In the genomic region with DNA sequence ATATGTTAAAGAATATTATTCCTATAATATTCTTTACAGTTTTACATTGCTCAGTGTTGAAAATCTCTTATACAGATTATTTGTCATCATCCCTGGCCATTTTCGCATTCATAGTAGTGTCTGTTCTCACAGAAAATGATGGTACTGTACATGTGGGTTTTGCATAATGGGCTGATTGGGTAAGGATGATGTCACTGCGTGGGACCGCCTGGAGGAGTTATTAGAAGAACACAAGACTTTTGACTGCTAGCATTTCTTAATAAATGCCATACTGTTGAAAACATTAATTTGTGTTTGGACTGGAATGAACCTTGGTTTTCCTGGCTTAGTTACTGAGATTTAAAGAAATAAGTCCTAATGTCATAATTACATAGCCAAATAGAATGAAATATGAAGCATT, we compare ENCODE assay signal across 15 cellular contexts. TPM values are rescaled to one million over a fixed set of nuclear protein-coding genes. Genes with fewer than 3 reads are reported as not detected.
DNase-seq lines count a peak whose midpoint lies in the region; ATAC-seq, FAIRE-seq and TF ChIP-seq lines count a peak whose summit lies in the region.
"Had no signal": no experiment of that assay in that cellular context is flagged by ENCODE, and none has a peak within 500 bp of the region (broad histone marks: within the 10 kb centered on the region; RNA-seq: fewer than 3 reads in every experiment).

No MANE protein-coding gene starts in this region.

- in situ Hi-C loops in GM12878 (cut with MboI), result no loop called here

- H3K79me2 ChIP-seq in GM12878 (ENCODE audit: control insufficient read depth, insufficient read depth, low read length), result peaks cover 63% of the 10 kb centered on the region

- TF ChIP-seq CTCF in GM12878 (IDR thresholded peaks at IDR 0.05 in 2 of 3, conservative IDR thresholded peaks at IDR 0.05 in 1 of 3; ENCODE audit: control insufficient read depth in 2 of 3, extremely low read depth in 1 of 3, insufficient read depth in 1 of 3, low read depth in 3 of 3, low read length in 3 of 3) (no peak), heart right ventricle (IDR thresholded peaks at IDR 0.05) (no peak)

- H3K4me3 ChIP-seq in GM12878, result no peak overlapping the region
- H3K4me3 ChIP-seq in heart right ventricle, result no peak overlapping the region
- H3K4me3 ChIP-seq: HAP-1, lung had no signal

- H4K20me1 ChIP-seq in GM12878 (ENCODE audit: control insufficient read depth, insufficient read depth), result no peaks in the 10 kb centered on the region

- H3K4me1 ChIP-seq in GM12878 (ENCODE audit: control insufficient read depth, insufficient read depth, low read length) (peaks cover 10% of the 10 kb centered on the region; the same call in 1 of the 2 replicates), heart right ventricle (peaks cover 3 to 42% (median 33%) of the 10 kb centered on the region in 9 donors)

- H3K4me2 ChIP-seq in GM12878 (ENCODE audit: control insufficient read depth, insufficient read depth), result no peak overlapping the region

- no peak for TF ChIP-seq POLR2A in GM12878 (IDR thresholded peaks at IDR 0.05; ENCODE audit: low read depth, low read length)

- CTCF ChIA-PET in GM12878 (lab: Yijun Ruan, JAX), result interaction anchor here (2.7 kb wide), 1 partner anchor 10 kb away, joined by 5 read pairs; no protein-coding TSS in a partner anchor

- WGBS in GM12878 (ENCODE audit: insufficient coverage, insufficient replicate concordance, low lambda C conversion rate, missing lambda C conversion rate), result 98% methylated on average over 3 of the region's 3 CpGs
- WGBS in heart right ventricle, 2 donors, result 76 to 77% methylated on average over 3 of the region's 3 CpGs

- no peak overlapping the region for H3K27ac ChIP-seq in GM12878 (ENCODE audit: control insufficient read depth, insufficient read depth)
- peak overlapping the region in 4 of 10 donors; percentile 13 to 49 (median 23) for H3K27ac ChIP-seq in heart right ventricle

- DNase-seq in GM04504 (ENCODE audit: low read depth) (peak; percentile 90), GM12878 (ENCODE audit: low read depth, low spot score) (no peak), heart right ventricle (peak in 1 of 2 donors; percentile 54), stromal cell of bone marrow (ENCODE audit: low read depth) (peak; percentile 85), iPS-NIHi11 (ENCODE audit: low spot score) (no peak), posterior vena cava (ENCODE audit: low spot score) (no peak), frontal cortex (ENCODE audit: low spot score in 2 of 2) (no peak), NCI-H1417 (lab: John Stamatoyannopoulos, UW) (no peak)
- DNase-seq: activated naive CD8-positive, alpha-beta T cell treated with anti-CD3 and anti-CD28 coated beads, Interleukin-2, amount 10 ng/mL, durations not matched to agents 7 days and 5 days; DMS79; NCI-H2029 treated with DMSO at 0.1 percent for 48 hours; small intestine had no signal

- SMC1A ChIA-PET in GM12878 (lab: Charles Lee; ENCODE audit: uncharacterized antibody, unreplicated experiment), result interaction anchor here (0.9 to 1.3 kb wide), 2 partner anchors 9 to 10 kb away, joined by 3 to 5 read pairs; no protein-coding TSS in a partner anchor

- FAIRE-seq in GM12878 (lab: Jason Lieb, UNC) (no peak), frontal cortex (lab: Jason Lieb, UNC) (no peak)

- TF ChIP-seq RAD21 in GM12878 (IDR thresholded peaks at IDR 0.05; ENCODE audit: insufficient read depth, low read depth, low read length), result no peak

- H3K36me3 ChIP-seq in GM12878 (ENCODE audit: control insufficient read depth in 2 of 2, insufficient read depth in 2 of 2, low read length in 1 of 2), result no peaks in the 10 kb centered on the region; a peak in 2 of 4 replicates
- peaks cover 0 to 3% (median 0%) of the 10 kb centered on the region in 9 donors for H3K36me3 ChIP-seq in heart right ventricle
- H3K36me3 ChIP-seq: HAP-1 had no signal

- no peak overlapping the region for H3K9ac ChIP-seq in GM12878 (ENCODE audit: control insufficient read depth, insufficient read depth, low read length)

- no peak overlapping the region for H2AFZ ChIP-seq in GM12878 (ENCODE audit: control insufficient read depth, low read depth, low read length)

- BruUV-seq in GM12878 (replicated peaks; lab: Mats Ljungman, UMichigan), result no TSS peak

- ATAC-seq in GM12878, result no peak
- ATAC-seq in heart right ventricle, result peak in 7 of 8 donors; percentile 44 to 85 (median 67)
- ATAC-seq: WTC11 had no signal

- no peak for TF ChIP-seq EP300 in GM12878 (IDR thresholded peaks at IDR 0.05; ENCODE audit: borderline replicate concordance in 1 of 2, control insufficient read depth in 1 of 2, low read depth in 2 of 2, low read length in 2 of 2)

- RAD21 ChIA-PET in GM12878 (lab: Charles Lee; ENCODE audit: unreplicated experiment), result no interaction called here

- H3K9me3 ChIP-seq in GM12878 (replicated peaks; ENCODE audit: control insufficient read depth, insufficient read depth, low read length), result no peaks in the 10 kb centered on the region; the same call in 2 of the 3 replicates
- no peaks in the 10 kb centered on the region for H3K9me3 ChIP-seq in heart right ventricle
- H3K9me3 ChIP-seq: HAP-1 had no signal

- intact Hi-C loops in GM12878 (cut with micrococcal nuclease; ENCODE audit: unreplicated experiment) (no loop called here), heart right ventricle (cut with DNase I) (no loop called here), posterior vena cava (cut with DNase I) (no loop called here)

- H3K27me3 ChIP-seq in GM12878 (replicated peaks in 1 of 2; ENCODE audit: control insufficient read depth in 2 of 2, insufficient read depth in 2 of 2, low read length in 1 of 2), result no peaks in the 10 kb centered on the region
- no peaks in the 10 kb centered on the region for H3K27me3 ChIP-seq in heart right ventricle

- POLR2A ChIA-PET in GM12878 (lab: Charles Lee), result interaction anchor here (2.3 kb wide), 1 partner anchor 8 kb away, joined by 7 read pairs; no protein-coding TSS in a partner anchor

TF ChIP-seq in GM12878, 131 proteins besides CTCF, POLR2A, EP300 and RAD21 (continues in another document):
- TF ChIP-seq MYC (IDR thresholded peaks at IDR 0.05; ENCODE audit: insufficient read depth, insufficient read length, insufficient replicate concordance, low read length, severe bottlenecking) (no peak), CREB1 (IDR thresholded peaks at IDR 0.05; ENCODE audit: low read depth) (0 out of 2 replicates have a peak, but pooled peaks have one; percentile 17), CBX5 (IDR thresholded peaks at IDR 0.05; ENCODE audit: low read depth) (no peak), HDAC2 (IDR thresholded peaks at IDR 0.05) (no peak)
- TF ChIP-seq, protein P1, sequence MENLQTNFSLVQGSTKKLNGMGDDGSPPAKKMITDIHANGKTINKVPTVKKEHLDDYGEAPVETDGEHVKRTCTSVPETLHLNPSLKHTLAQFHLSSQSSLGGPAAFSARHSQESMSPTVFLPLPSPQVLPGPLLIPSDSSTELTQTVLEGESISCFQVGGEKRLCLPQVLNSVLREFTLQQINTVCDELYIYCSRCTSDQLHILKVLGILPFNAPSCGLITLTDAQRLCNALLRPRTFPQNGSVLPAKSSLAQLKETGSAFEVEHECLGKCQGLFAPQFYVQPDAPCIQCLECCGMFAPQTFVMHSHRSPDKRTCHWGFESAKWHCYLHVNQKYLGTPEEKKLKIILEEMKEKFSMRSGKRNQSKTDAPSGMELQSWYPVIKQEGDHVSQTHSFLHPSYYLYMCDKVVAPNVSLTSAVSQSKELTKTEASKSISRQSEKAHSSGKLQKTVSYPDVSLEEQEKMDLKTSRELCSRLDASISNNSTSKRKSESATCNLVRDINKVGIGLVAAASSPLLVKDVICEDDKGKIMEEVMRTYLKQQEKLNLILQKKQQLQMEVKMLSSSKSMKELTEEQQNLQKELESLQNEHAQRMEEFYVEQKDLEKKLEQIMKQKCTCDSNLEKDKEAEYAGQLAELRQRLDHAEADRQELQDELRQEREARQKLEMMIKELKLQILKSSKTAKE (IDR thresholded peaks at IDR 0.05; ENCODE audit: low read depth, poor library complexity, severe bottlenecking), result no peak
- TF ChIP-seq, protein P2, sequence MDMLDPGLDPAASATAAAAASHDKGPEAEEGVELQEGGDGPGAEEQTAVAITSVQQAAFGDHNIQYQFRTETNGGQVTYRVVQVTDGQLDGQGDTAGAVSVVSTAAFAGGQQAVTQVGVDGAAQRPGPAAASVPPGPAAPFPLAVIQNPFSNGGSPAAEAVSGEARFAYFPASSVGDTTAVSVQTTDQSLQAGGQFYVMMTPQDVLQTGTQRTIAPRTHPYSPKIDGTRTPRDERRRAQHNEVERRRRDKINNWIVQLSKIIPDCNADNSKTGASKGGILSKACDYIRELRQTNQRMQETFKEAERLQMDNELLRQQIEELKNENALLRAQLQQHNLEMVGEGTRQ (IDR thresholded peaks at IDR 0.05; ENCODE audit: borderline replicate concordance, low read depth, low read length), result no peak

RNA-seq across cellular contexts. Expression of gene LRCH3, which starts 20.3 kb away (rescaled TPM):
- total RNA-seq in GM12878 (2013; cell fraction: nucleolus; rRNA removed), result 357 and 406 TPM in 2 replicates
- total RNA-seq in GM12878 (2014; rRNA removed), result 39.8 and 44.6 TPM in 2 replicates
- 41.5 and 50.4 TPM in 2 replicates for total RNA-seq in GM12878 (2014; rRNA removed; fragmentation: Illumina TruSeq; extraction: Trizol)
- 40.0 and 48.3 TPM in 2 replicates for total RNA-seq in GM12878 (2021)
- 22.3 TPM for polyA plus RNA-seq in GM12878 (2011; ENCODE audit: low read depth)
- polyA plus RNA-seq in GM12878 (2011; rRNA removed), result 111 and 132 TPM in 2 replicates
- polyA plus RNA-seq in GM12878 (2011; cell fraction: cytosol; rRNA removed), result 95.9 and 99.7 TPM in 2 replicates
- polyA plus RNA-seq in GM12878 (2011; cell fraction: nucleus; rRNA removed), result 131 and 218 TPM in 2 replicates
- 25.2 and 25.3 TPM in 2 replicates for polyA plus RNA-seq in GM12878 (2012)
- polyA plus RNA-seq in GM12878 (2014; fragmentation: Illumina TruSeq; extraction: Trizol), result 44.9 and 49.5 TPM in 2 replicates
- polyA plus RNA-seq in GM12878 (2014; fragmentation: Nextera tagmentation; extraction: Ambion mirVana), result 1 to 10 TPM; 3.9 to 7.3 TPM
- 133 and 136 TPM in 2 replicates for polyA plus RNA-seq in GM12878 (2014; rRNA removed)
- polyA plus RNA-seq in GM12878 (2016; fragmentation: Nextera tagmentation; extraction: Ambion mirVana), result 10 to 100 TPM; 26.6 to 26.8 TPM
- polyA minus RNA-seq in GM12878 (2011; rRNA and poly(A)+ RNA removed), result 169 and 228 TPM in 2 replicates
- polyA minus RNA-seq in GM12878 (2011; cell fraction: cytosol; rRNA and poly(A)+ RNA removed), result 25.3 and 42.1 TPM in 2 replicates
- 61.1 and 89.3 TPM in 2 replicates for polyA minus RNA-seq in GM12878 (2011; cell fraction: nucleus; rRNA and poly(A)+ RNA removed)
- total RNA-seq in heart right ventricle, result 10 to 100 TPM; 21.5 to 33.2 (median 28.0) TPM
- 10 to 100 TPM in 1 of 2 donors, 1 to 10 TPM in 1; 7.1 to 12.1 TPM for polyA plus RNA-seq in heart right ventricle
- total RNA-seq in posterior vena cava, result 10 to 100 TPM; 58.7 to 67.5 TPM
- total RNA-seq in frontal cortex, result 71.7 TPM

Comparison
In these comparisons a context has a peak if more than half of its experiments do, and no peak if none do; other contexts are left out.
1. DNase-seq: peak in GM04504 (single experiment) and stromal cell of bone marrow (single experiment); none in GM12878 (single experiment), iPS-NIHi11 (single experiment), posterior vena cava (single experiment), frontal cortex (0 of 2) and NCI-H1417 (0 of 3).